In the genomic region with DNA sequence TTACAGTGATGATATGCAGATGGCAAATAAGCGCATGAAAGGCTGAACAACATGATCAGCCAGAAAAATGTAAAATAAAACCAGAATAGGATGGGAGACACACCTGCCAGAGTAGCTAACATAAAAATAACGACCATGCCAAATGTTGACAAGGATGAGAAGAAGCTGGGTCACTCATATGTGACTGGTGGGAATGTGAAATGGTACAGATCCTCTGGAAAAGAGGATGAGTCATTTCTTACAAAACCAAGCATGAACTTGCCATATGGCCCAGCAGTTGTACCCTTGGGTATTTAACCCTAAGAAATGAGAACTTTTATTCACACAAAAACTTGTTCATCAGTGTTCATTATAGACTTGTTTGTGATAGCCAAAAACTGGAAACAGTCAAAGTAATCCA, we compare ENCODE assay signal across 1 cellular context.
TF ChIP-seq lines count a peak whose summit lies in the region.

No MANE protein-coding gene starts in this region.

TF ChIP-seq in HepG2, 621 proteins besides CTCF, POLR2A, EP300 and RAD21:
- TF ChIP-seq ZNF7 (CRISPR knock-in tag; IDR thresholded peaks at IDR 0.05): peak; percentile 35; the same call in 1 of the 2 replicates
- TF ChIP-seq SALL2 (CRISPR knock-in tag; IDR thresholded peaks at IDR 0.05): no peak
- no peak for TF ChIP-seq PCBP2 (optimal IDR thresholded peaks at IDR 0.05; ENCODE audit: low read depth, low read length, poor library complexity, severe bottlenecking)
- TF ChIP-seq ZFP36L2 (CRISPR knock-in tag; IDR thresholded peaks at IDR 0.05): no peak
- TF ChIP-seq EZH2 (conservative IDR thresholded peaks at IDR 0.05; ENCODE audit: low read depth, low read length): no peak
